Comparison of ENCODE assay signal across 10 cellular contexts in the genomic region with DNA sequence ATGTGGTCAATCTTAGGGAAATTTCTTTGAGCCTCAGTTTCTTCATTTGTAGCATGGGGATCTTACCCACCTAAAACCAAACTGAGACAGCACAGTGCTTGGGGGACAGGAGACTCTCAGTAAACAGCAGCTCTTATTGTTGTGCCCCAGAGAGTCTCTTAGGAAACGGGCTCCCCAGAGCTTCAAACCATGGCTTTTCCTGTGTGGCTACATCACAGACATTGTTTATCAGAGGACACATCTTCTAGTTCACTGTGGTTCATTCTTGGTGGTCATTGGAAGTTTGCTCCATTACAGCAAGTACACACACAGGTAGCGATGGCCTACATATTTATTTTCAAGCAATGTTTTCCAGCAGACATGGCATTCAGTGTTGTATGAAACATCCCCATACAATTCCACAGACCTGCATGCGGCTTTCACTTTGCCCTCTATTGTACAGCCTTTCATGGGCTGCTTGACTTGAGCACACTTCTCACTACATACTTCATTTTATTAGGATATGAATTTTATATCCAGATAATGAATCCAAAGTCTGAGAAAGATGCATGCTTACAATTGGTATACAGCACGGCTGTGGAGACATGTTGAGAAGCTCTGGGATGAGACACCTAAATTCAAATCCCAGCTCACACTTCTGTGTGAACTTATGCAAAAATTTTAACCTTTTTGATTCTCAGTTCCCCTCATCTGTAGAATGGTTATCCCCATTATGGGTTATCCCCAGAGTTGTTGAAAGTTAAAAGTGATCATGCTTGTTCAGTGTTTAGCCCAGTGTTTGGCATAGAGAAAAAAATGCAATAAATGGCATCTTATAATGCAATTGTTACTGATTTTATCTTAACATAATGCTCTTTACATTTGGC.
A peak's percentile ranks its signal among the peaks of the same experiment; 100 is the strongest.
DNase-seq lines count a peak whose midpoint lies in the region; ATAC-seq and TF ChIP-seq lines count a peak whose summit lies in the region.
"Had no signal": no experiment of that assay in that cellular context is flagged by ENCODE, and none has a peak within 500 bp of the region (broad histone marks: within the 10 kb centered on the region; RNA-seq: fewer than 3 reads in every experiment).

No MANE protein-coding gene starts in this region.

- peak overlapping the region; percentile 40 for H3K18ac ChIP-seq in mesendoderm (ENCODE audit: low read length)

- no peaks in the 10 kb centered on the region for H3K79me1 ChIP-seq in mesendoderm (ENCODE audit: low read length)

- no peak overlapping the region for H3K4ac ChIP-seq in mesendoderm (ENCODE audit: low read depth, low read length)

- no peak for DNase-seq in mesendoderm
- no peak for DNase-seq in suprapubic skin (ENCODE audit: low spot score in 2 of 2)
- DNase-seq in T1000 (lab: John Stamatoyannopoulos, UW) = no peak
- DNase-seq: heart right ventricle, NCI-H226 had no signal

- TF ChIP-seq EP300 in suprapubic skin (IDR thresholded peaks at IDR 0.05) (no peak), gastroesophageal sphincter (IDR thresholded peaks at IDR 0.05) (no peak)

- H4K5ac ChIP-seq in mesendoderm (ENCODE audit: low read length) = no peak overlapping the region

- H3K56ac ChIP-seq in mesendoderm (ENCODE audit: low read length) = no peak overlapping the region

- no peaks in the 10 kb centered on the region for H3K36me3 ChIP-seq in mesendoderm (ENCODE audit: control insufficient read depth, insufficient read depth, low read length)
- H3K36me3 ChIP-seq in suprapubic skin = no peaks in the 10 kb centered on the region
- no peaks in the 10 kb centered on the region for H3K36me3 ChIP-seq in gastroesophageal sphincter
- H3K36me3 ChIP-seq: heart right ventricle had no signal

- WGBS in mesendoderm (ENCODE audit: extremely low coverage, insufficient coverage, low lambda C conversion rate) = no CpG with 5 or more reads among the region's 4 CpGs
- 92% methylated on average over 4 of the region's 4 CpGs for WGBS in suprapubic skin
- WGBS in gastroesophageal sphincter (ENCODE audit: low coverage in 1 of 2), 2 donors = 87 to 100% methylated on average over 1 to 2 of the region's 4 CpGs

- H2BK5ac ChIP-seq in mesendoderm (ENCODE audit: low read length) = no peak overlapping the region

- H3K27ac ChIP-seq in mesendoderm (ENCODE audit: low read depth, low read length) = no peak overlapping the region
- H3K27ac ChIP-seq in suprapubic skin = no peak overlapping the region
- no peak overlapping the region for H3K27ac ChIP-seq in gastroesophageal sphincter
- H3K27ac ChIP-seq: heart right ventricle, VCaP had no signal

- no peak overlapping the region for H3K9ac ChIP-seq in mesendoderm (ENCODE audit: low read length)

- no peaks in the 10 kb centered on the region for H3K4me1 ChIP-seq in mesendoderm (ENCODE audit: control insufficient read depth, low read depth, low read length)
- peaks cover 3% of the 10 kb centered on the region for H3K4me1 ChIP-seq in suprapubic skin
- peaks cover 0 to 27% (median 0%) of the 10 kb centered on the region in 3 donors for H3K4me1 ChIP-seq in gastroesophageal sphincter

- H2BK15ac ChIP-seq in mesendoderm (replicated peaks; ENCODE audit: low read depth) = no peak overlapping the region

- H3K23ac ChIP-seq in mesendoderm (ENCODE audit: low read length) = no peak overlapping the region

- no peak overlapping the region for H3K4me2 ChIP-seq in mesendoderm (ENCODE audit: low read length)

- no peak overlapping the region for H2BK120ac ChIP-seq in mesendoderm (ENCODE audit: low read depth, low read length)

- no peak for TF ChIP-seq CTCF in suprapubic skin (IDR thresholded peaks at IDR 0.05)
- no peak for TF ChIP-seq CTCF in gastroesophageal sphincter (IDR thresholded peaks at IDR 0.05)

- no peak for TF ChIP-seq POLR2A in suprapubic skin (IDR thresholded peaks at IDR 0.05)
- no peak for TF ChIP-seq POLR2A in gastroesophageal sphincter (IDR thresholded peaks at IDR 0.05)

- H3K4me3 ChIP-seq in mesendoderm (ENCODE audit: low read length) = no peak overlapping the region
- H3K4me3 ChIP-seq in suprapubic skin = no peak overlapping the region
- no peak overlapping the region for H3K4me3 ChIP-seq in gastroesophageal sphincter
- H3K4me3 ChIP-seq: heart right ventricle had no signal

- no peaks in the 10 kb centered on the region for H3K27me3 ChIP-seq in mesendoderm (ENCODE audit: insufficient read depth, low read length, poor library complexity)
- no peaks in the 10 kb centered on the region for H3K27me3 ChIP-seq in suprapubic skin
- no peaks in the 10 kb centered on the region for H3K27me3 ChIP-seq in gastroesophageal sphincter
- H3K27me3 ChIP-seq: heart right ventricle had no signal

- no peak overlapping the region for H2AK5ac ChIP-seq in mesendoderm (ENCODE audit: low read length)

- H3K9me3 ChIP-seq in suprapubic skin = no peaks in the 10 kb centered on the region
- no peaks in the 10 kb centered on the region for H3K9me3 ChIP-seq in gastroesophageal sphincter
- H3K9me3 ChIP-seq: heart right ventricle had no signal

- ATAC-seq in GM18858 (IDR thresholded peaks at IDR 0.05; ENCODE audit: unreplicated experiment) (peak; percentile 41), GM21515 (IDR thresholded peaks at IDR 0.05; ENCODE audit: unreplicated experiment) (peak; percentile 66), HG03442 (IDR thresholded peaks at IDR 0.05; ENCODE audit: unreplicated experiment) (peak; percentile 37), gastroesophageal sphincter (no peak)
- ATAC-seq: heart right ventricle had no signal

- H3K79me2 ChIP-seq in mesendoderm (ENCODE audit: control insufficient read depth, insufficient read depth, low read length) = no peaks in the 10 kb centered on the region

- H4K8ac ChIP-seq in mesendoderm (ENCODE audit: low read depth, low read length) = no peak overlapping the region
